ENCODE assay signal across 15 cellular contexts in genomic region chrX:132208422-132208821, GRCh38. TPM values are rescaled to one million over a fixed set of nuclear protein-coding genes. Genes with fewer than 3 reads are reported as not detected.
DNase-seq lines count a peak whose midpoint lies in the region; ATAC-seq and FAIRE-seq lines count a peak whose summit lies in the region.
"Had no signal": no experiment of that assay in that cellular context is flagged by ENCODE, and none has a peak within 500 bp of the region (broad histone marks: within the 10 kb centered on the region; RNA-seq: fewer than 3 reads in every experiment).

No MANE protein-coding gene starts in this region.

- H3K27ac ChIP-seq in small intestine (ENCODE audit: low read depth in 1 of 2, low read length in 1 of 2) = no peak overlapping the region
- no peak overlapping the region for H3K27ac ChIP-seq in neuronal stem cell (replicated peaks; ENCODE audit: low read length)
- H3K27ac ChIP-seq: BLaER1 treated with 17β-estradiol and CSF1 and Interleukin-3, amounts not matched to agents 10 nM and 100 nM had no signal

- no peak overlapping the region for H2AFZ ChIP-seq in neuronal stem cell (ENCODE audit: low read length)

- no peak overlapping the region for H3K4ac ChIP-seq in neuronal stem cell (ENCODE audit: low read length)

- H2BK15ac ChIP-seq in neuronal stem cell (ENCODE audit: low read length) = no peak overlapping the region

- 80 to 100% (median 96%) methylated on average over 1 of the region's 1 CpG for WGBS in small intestine, 3 donors
- WGBS in neuronal stem cell (ENCODE audit: extremely low coverage in 2 of 2, insufficient read length in 2 of 2, insufficient replicate concordance in 1 of 2), 2 donors = no CpG with 5 or more reads among the region's 1 CpG

- no peak overlapping the region for H2BK12ac ChIP-seq in neuronal stem cell (ENCODE audit: low read length)

- no peak overlapping the region for H2BK5ac ChIP-seq in neuronal stem cell (ENCODE audit: low read length)

- H3K36me3 ChIP-seq in small intestine (ENCODE audit: control insufficient read depth in 2 of 2, insufficient read depth in 2 of 2, low read length in 2 of 2) = peaks cover 0 to 2% of the 10 kb centered on the region in 2 donors
- peaks cover 0 to 78% of the 10 kb centered on the region in 2 donors for H3K36me3 ChIP-seq in neuronal stem cell (replicated peaks in 1 of 2; ENCODE audit: control insufficient read depth in 2 of 2, insufficient read depth in 2 of 2, low read length in 2 of 2)

- H3K4me2 ChIP-seq in neuronal stem cell (ENCODE audit: insufficient read depth, low read length, poor library complexity, severe bottlenecking) = no peak overlapping the region
- H3K4me2 ChIP-seq: BLaER1 treated with 17β-estradiol and CSF1 and Interleukin-3, amounts not matched to agents 10 nM and 100 nM had no signal

- no peak overlapping the region for H4K91ac ChIP-seq in neuronal stem cell (ENCODE audit: low read depth, low read length, poor library complexity)

- H3K4me1 ChIP-seq in small intestine (ENCODE audit: control insufficient read depth in 2 of 2, insufficient read depth in 1 of 2, low read depth in 1 of 2, low read length in 1 of 2) = no peaks in the 10 kb centered on the region
- H3K4me1 ChIP-seq in neuronal stem cell (ENCODE audit: control insufficient read depth in 2 of 2, insufficient read depth in 1 of 2, low read depth in 1 of 2, low read length in 2 of 2) = no peaks in the 10 kb centered on the region

- H4K8ac ChIP-seq in neuronal stem cell (ENCODE audit: low read depth, low read length) = no peak overlapping the region

- no peak overlapping the region for H3K9ac ChIP-seq in neuronal stem cell (ENCODE audit: low read depth, low read length, poor library complexity)
- H3K9ac ChIP-seq: BLaER1 treated with 17β-estradiol and CSF1 and Interleukin-3, amounts not matched to agents 10 nM and 100 nM had no signal

- no peak overlapping the region for H3K18ac ChIP-seq in neuronal stem cell (ENCODE audit: low read length)

- H3K9me3 ChIP-seq in small intestine (ENCODE audit: control insufficient read depth, low read depth) = no peaks in the 10 kb centered on the region
- peaks cover 0 to 11% of the 10 kb centered on the region in 2 donors for H3K9me3 ChIP-seq in neuronal stem cell (replicated peaks in 1 of 2; ENCODE audit: control insufficient read depth in 2 of 2, insufficient read depth in 1 of 2, low read depth in 1 of 2, low read length in 2 of 2)
- H3K9me3 ChIP-seq: BLaER1 treated with 17β-estradiol and CSF1 and Interleukin-3, amounts not matched to agents 10 nM and 100 nM had no signal

- H3K79me1 ChIP-seq in neuronal stem cell (ENCODE audit: low read depth, low read length) = no peaks in the 10 kb centered on the region

- no peak overlapping the region for H3K23ac ChIP-seq in neuronal stem cell (ENCODE audit: low read depth, low read length, poor library complexity)

- H2AK5ac ChIP-seq in neuronal stem cell (ENCODE audit: low read depth, low read length) = no peak overlapping the region

- no peaks in the 10 kb centered on the region for H3K27me3 ChIP-seq in small intestine (ENCODE audit: control insufficient read depth in 2 of 2, insufficient read depth in 2 of 2, low read length in 2 of 2)
- peaks cover 0 to 6% (median 0%) of the 10 kb centered on the region in 3 experiments for H3K27me3 ChIP-seq in neuronal stem cell (ENCODE audit: control insufficient read depth in 3 of 3, insufficient read depth in 3 of 3, low read depth in 1 of 3, low read length in 3 of 3)

- intact Hi-C loops in Right ventricle myocardium inferior (cut with DNase I) = no loop called here

- ATAC-seq in Right ventricle myocardium inferior = no peak
- ATAC-seq: GM12878 had no signal

- H3K4me3 ChIP-seq in small intestine (ENCODE audit: low read depth in 1 of 2, low read length in 2 of 2) (no peak overlapping the region), neuronal stem cell (ENCODE audit: low read length in 2 of 2) (no peak overlapping the region)
- H3K4me3 ChIP-seq: BLaER1 treated with 17β-estradiol and CSF1 and Interleukin-3, amounts not matched to agents 10 nM and 100 nM; GM12878 had no signal

- no peak overlapping the region for H2BK120ac ChIP-seq in neuronal stem cell (ENCODE audit: low read depth, low read length)

- DNase-seq in frontal cortex (ENCODE audit: low spot score in 2 of 2) = no peak
- DNase-seq in small intestine = no peak
- no peak for DNase-seq in neuronal stem cell (ENCODE audit: low spot score)
- DNase-seq in Right ventricle myocardium inferior (ENCODE audit: missing footprints) = no peak
- no peak for DNase-seq in activated naive CD4-positive, alpha-beta T cell (lab: John Stamatoyannopoulos, UW)
- DNase-seq: AML-193; Calu3; CD4-positive, CD25-positive, alpha-beta regulatory T cell; DMS 273 treated with DMSO at 0.1 percent for 48 hours; GOT3; H9 had no signal

- no peak overlapping the region for H3K14ac ChIP-seq in neuronal stem cell (ENCODE audit: low read length)

- FAIRE-seq in TTC549 (lab: Jason Lieb, UNC) = peak; percentile 88
- peak; percentile 99 for FAIRE-seq in frontal cortex (lab: Jason Lieb, UNC)
- peak; percentile 93 for FAIRE-seq in small intestine (lab: Jason Lieb, UNC)
- FAIRE-seq: GM12878, GM18507 had no signal

RNA-seq across cellular contexts. Expression of gene RAP2C, which starts 10.8 kb away (rescaled TPM):
- 13.9 TPM for total RNA-seq in frontal cortex
- 10 to 100 TPM; 10.8 to 19.5 (median 17.4) TPM for polyA plus RNA-seq in small intestine
- 16.7 TPM for polyA plus RNA-seq in neuronal stem cell (2013, experiment 1 of 2)
- polyA plus RNA-seq in neuronal stem cell (2013, experiment 2 of 2) = 17.4 TPM
- total RNA-seq in Right ventricle myocardium inferior = 17.3 TPM
